Comparison of ENCODE assay signal across 17 cellular contexts in genomic region chr2:46470114-46470628, GRCh38. TPM values are rescaled to one million over a fixed set of nuclear protein-coding genes. Genes with fewer than 3 reads are reported as not detected.
A peak's percentile ranks its signal among the peaks of the same experiment; 100 is the strongest.
DNase-seq lines count a peak whose midpoint lies in the region; ATAC-seq and TF ChIP-seq lines count a peak whose summit lies in the region.
"Had no signal": no experiment of that assay in that cellular context is flagged by ENCODE, and none has a peak within 500 bp of the region (broad histone marks: within the 10 kb centered on the region; RNA-seq: fewer than 3 reads in every experiment).

No MANE protein-coding gene starts in this region.

- no peak overlapping the region for H3K4me3 Mint-ChIP-seq in activated CD4-positive, alpha-beta T cell treated with anti-CD3 and anti-CD28 coated beads for 36 hours
- H3K4me3 Mint-ChIP-seq in activated T-helper 17 cell treated with anti-CD3 and anti-CD28 coated beads, Interleukin-2, amount 50 U/mL, for 72 hours: no peak overlapping the region
- H3K4me3 Mint-ChIP-seq: activated naive CD8-positive, alpha-beta T cell treated with anti-CD3 and anti-CD28 coated beads, Interleukin-2, amount 10 ng/mL, durations not matched to agents 7 days and 5 days had no signal

- no peaks in the 10 kb centered on the region for H3K27me3 Mint-ChIP-seq in activated CD4-positive, alpha-beta T cell treated with anti-CD3 and anti-CD28 coated beads for 36 hours
- peaks cover 3% of the 10 kb centered on the region for H3K27me3 Mint-ChIP-seq in activated T-helper 17 cell treated with anti-CD3 and anti-CD28 coated beads, Interleukin-2, amount 50 U/mL, for 72 hours

- CTCF ChIA-PET in activated CD4-positive, alpha-beta T cell treated with anti-CD3 and anti-CD28 coated beads for 36 hours (lab: Charles Lee): interaction anchor here (0.7 to 1.9 kb wide), 8 partner anchors 20 to 459 kb away, joined by 3 to 6 read pairs (median 4); no protein-coding TSS in a partner anchor

- no peaks in the 10 kb centered on the region for H3K27me3 ChIP-seq in right lobe of liver
- H3K27me3 ChIP-seq in upper lobe of left lung: no peaks in the 10 kb centered on the region
- no peaks in the 10 kb centered on the region for H3K27me3 ChIP-seq in dorsolateral prefrontal cortex
- H3K27me3 ChIP-seq in uterus: no peaks in the 10 kb centered on the region
- H3K27me3 ChIP-seq: thyroid gland had no signal

- H3K36me3 ChIP-seq in right lobe of liver (no peaks in the 10 kb centered on the region), upper lobe of left lung (no peaks in the 10 kb centered on the region), uterus (no peaks in the 10 kb centered on the region)
- H3K36me3 ChIP-seq: thyroid gland had no signal

- POLR2A ChIA-PET in activated CD4-positive, alpha-beta T cell treated with anti-CD3 and anti-CD28 coated beads for 36 hours (lab: Charles Lee): no interaction called here

- TF ChIP-seq EP300 in upper lobe of left lung (IDR thresholded peaks at IDR 0.05): no peak

- no peak for TF ChIP-seq CTCF in right lobe of liver (IDR thresholded peaks at IDR 0.05)
- no peak for TF ChIP-seq CTCF in upper lobe of left lung (IDR thresholded peaks at IDR 0.05)
- no peak for TF ChIP-seq CTCF in dorsolateral prefrontal cortex (IDR thresholded peaks at IDR 0.05 in 54 of 56, conservative IDR thresholded peaks at IDR 0.05 in 2 of 56; ENCODE audit: low read depth in 1 of 56, partially characterized antibody in 56 of 56)
- TF ChIP-seq CTCF in uterus (IDR thresholded peaks at IDR 0.05): no peak

- no peaks in the 10 kb centered on the region for H3K9me3 Mint-ChIP-seq in activated CD4-positive, alpha-beta T cell treated with anti-CD3 and anti-CD28 coated beads for 36 hours (ENCODE audit: low read depth)
- H3K9me3 Mint-ChIP-seq in activated T-helper 17 cell treated with anti-CD3 and anti-CD28 coated beads, Interleukin-2, amount 50 U/mL, for 72 hours: peaks cover 6% of the 10 kb centered on the region

- intact Hi-C loops in activated CD4-positive, alpha-beta T cell treated with anti-CD3 and anti-CD28 coated beads for 36 hours (cut with DNase I, micrococcal nuclease): no loop called here
- intact Hi-C loops in right lobe of liver (cut with DNase I) (no loop called here), dorsolateral prefrontal cortex (cut with DNase I) (no loop called here), uterus (cut with DNase I; ENCODE audit: low total_unique reads) (no loop called here)

- H3K4me3 ChIP-seq in right lobe of liver (no peak overlapping the region), upper lobe of left lung (no peak overlapping the region), dorsolateral prefrontal cortex (no peak overlapping the region), uterus (no peak overlapping the region)
- H3K4me3 ChIP-seq: thyroid gland had no signal

- H3K9me3 ChIP-seq in right lobe of liver: no peaks in the 10 kb centered on the region
- H3K9me3 ChIP-seq in upper lobe of left lung: no peaks in the 10 kb centered on the region
- no peaks in the 10 kb centered on the region for H3K9me3 ChIP-seq in uterus
- H3K9me3 ChIP-seq: thyroid gland had no signal

- H3K27ac Mint-ChIP-seq in activated CD4-positive, alpha-beta T cell treated with anti-CD3 and anti-CD28 coated beads for 36 hours: no peak overlapping the region
- no peak overlapping the region for H3K27ac Mint-ChIP-seq in activated T-helper 17 cell treated with anti-CD3 and anti-CD28 coated beads, Interleukin-2, amount 50 U/mL, for 72 hours
- H3K27ac Mint-ChIP-seq: activated naive CD8-positive, alpha-beta T cell treated with anti-CD3 and anti-CD28 coated beads, Interleukin-2, amount 10 ng/mL, durations not matched to agents 7 days and 5 days had no signal

- DNase-seq in activated CD4-positive, alpha-beta T cell treated with anti-CD3 and anti-CD28 coated beads for 36 hours: no peak
- DNase-seq in activated CD4-positive, alpha-beta T cell treated with anti-CD3 and anti-CD28 coated beads for 4 hours: no peak
- DNase-seq in right lobe of liver (no peak), upper lobe of left lung (peak in 1 of 2 donors; percentile 35), dorsolateral prefrontal cortex (no peak), uterus (no peak)
- DNase-seq: 8988T; activated naive CD8-positive, alpha-beta T cell treated with anti-CD3 and anti-CD28 coated beads, Interleukin-2, amount 10 ng/mL, durations not matched to agents 7 days and 5 days; activated T-cell treated with anti-CD3 and anti-CD28 coated beads for 4 hours; MM.1S; OCI-M1; stimulated activated CD4-positive, alpha-beta T cell treated with anti-CD3 and anti-CD28 coated beads, Interleukin-1b, Interleukin-23, amount 100 ng/mL, for 48 hours; thyroid gland had no signal

- 57% methylated on average over 7 of the region's 7 CpGs for whole genome bisulfite sequencing in right lobe of liver (ENCODE audit: insufficient coverage, low coverage, low lambda C conversion rate, missing lambda C conversion rate)
- WGBS in upper lobe of left lung, 2 donors: 69 to 71% methylated on average over 7 of the region's 7 CpGs

- H3K4me1 Mint-ChIP-seq in activated CD4-positive, alpha-beta T cell treated with anti-CD3 and anti-CD28 coated beads for 36 hours: no peaks in the 10 kb centered on the region
- no peaks in the 10 kb centered on the region for H3K4me1 Mint-ChIP-seq in activated T-helper 17 cell treated with anti-CD3 and anti-CD28 coated beads, Interleukin-2, amount 50 U/mL, for 72 hours

- H3K4me1 ChIP-seq in right lobe of liver (no peaks in the 10 kb centered on the region), upper lobe of left lung (no peaks in the 10 kb centered on the region), uterus (no peaks in the 10 kb centered on the region)
- H3K4me1 ChIP-seq: thyroid gland had no signal

- ATAC-seq in activated CD4-positive, alpha-beta T cell treated with anti-CD3 and anti-CD28 coated beads for 36 hours: peak; percentile 19
- ATAC-seq in activated T-helper 17 cell treated with anti-CD3 and anti-CD28 coated beads, Interleukin-2, amount 50 U/mL, for 72 hours (replicated peaks): peak; percentile 71
- ATAC-seq in right lobe of liver: peak; percentile 49 to 77 (median 65)
- peak; percentile 69 to 85 for ATAC-seq in upper lobe of left lung (ENCODE audit: low FRiP score in 2 of 2)
- ATAC-seq in activated CD4-positive, CD25-positive, alpha-beta regulatory T cell treated with anti-CD3 and anti-CD28 coated beads, Interleukin-2, amount 50 U/mL, for 24 hours: no peak

- TF ChIP-seq POLR2A in right lobe of liver (IDR thresholded peaks at IDR 0.05) (no peak), upper lobe of left lung (IDR thresholded peaks at IDR 0.05) (no peak), uterus (IDR thresholded peaks at IDR 0.05) (no peak)

- no peaks in the 10 kb centered on the region for H3K36me3 Mint-ChIP-seq in activated CD4-positive, alpha-beta T cell treated with anti-CD3 and anti-CD28 coated beads for 36 hours (ENCODE audit: low read depth)
- no peaks in the 10 kb centered on the region for H3K36me3 Mint-ChIP-seq in activated T-helper 17 cell treated with anti-CD3 and anti-CD28 coated beads, Interleukin-2, amount 50 U/mL, for 72 hours (ENCODE audit: low read depth)
- H3K36me3 Mint-ChIP-seq: activated naive CD8-positive, alpha-beta T cell treated with anti-CD3 and anti-CD28 coated beads, Interleukin-2, amount 10 ng/mL, durations not matched to agents 7 days and 5 days had no signal

- H3K27ac ChIP-seq in right lobe of liver (no peak overlapping the region), upper lobe of left lung (peak overlapping the region in 2 of 4 donors; percentile 0 to 18), dorsolateral prefrontal cortex (peak overlapping the region in 9 of 59 donors; percentile 3 to 60 (median 19)), uterus (no peak overlapping the region)
- H3K27ac ChIP-seq: thyroid gland had no signal

RNA-seq across cellular contexts. Expression of gene TMEM247, which starts 9.2 kb away (rescaled TPM):
- total RNA-seq in activated CD4-positive, alpha-beta T cell treated with anti-CD3 and anti-CD28 coated beads for 36 hours: not detected
- not detected for total RNA-seq in activated T-helper 17 cell treated with anti-CD3 and anti-CD28 coated beads, Interleukin-2, amount 50 U/mL, for 72 hours
- total RNA-seq in right lobe of liver (not detected), upper lobe of left lung (not detected), dorsolateral prefrontal cortex (not detected), uterus (not detected)
- total RNA-seq: activated naive CD8-positive, alpha-beta T cell treated with anti-CD3 and anti-CD28 coated beads, Interleukin-2, amount 10 ng/mL, durations not matched to agents 7 days and 5 days; HT-29; renal cortical epithelial cell; thyroid gland had no signal

Comparison
In these comparisons a context has a peak if more than half of its experiments do, and no peak if none do; other contexts are left out.
1. ATAC-seq: peak in activated CD4-positive, alpha-beta T cell treated with anti-CD3 and anti-CD28 coated beads for 36 hours (single experiment), activated T-helper 17 cell treated with anti-CD3 and anti-CD28 coated beads, Interleukin-2, amount 50 U/mL, for 72 hours (single experiment), right lobe of liver (4 of 4) and upper lobe of left lung (2 of 2); none in activated CD4-positive, CD25-positive, alpha-beta regulatory T cell treated with anti-CD3 and anti-CD28 coated beads, Interleukin-2, amount 50 U/mL, for 24 hours (0 of 2).